ENCODE assay signal across 13 cellular contexts in genomic region chr12:89370850-89371249, GRCh38. TPM values are rescaled to one million over a fixed set of nuclear protein-coding genes. Genes with fewer than 3 reads are reported as not detected.
DNase-seq lines count a peak whose midpoint lies in the region; ATAC-seq and TF ChIP-seq lines count a peak whose summit lies in the region.
"Had no signal": no experiment of that assay in that cellular context is flagged by ENCODE, and none has a peak within 500 bp of the region (broad histone marks: within the 10 kb centered on the region; RNA-seq: fewer than 3 reads in every experiment).

No MANE protein-coding gene starts in this region.

- no peak for DNase-seq in Calu3
- peak; percentile 64 for DNase-seq in LoVo (ENCODE audit: low spot score)
- peak; percentile 99 for DNase-seq in mammary epithelial cell
- no peak for DNase-seq in NCI-H2227 (lab: John Stamatoyannopoulos, UW; ENCODE audit: unreplicated experiment)
- DNase-seq in natural killer cell treated with Interleukin-12 subunit alpha and Interleukin-12 subunit beta and Interleukin-15 and Interleukin-18, amount 100 ng/mL, for 72 hours (ENCODE audit: low spot score): no peak
- DNase-seq in NCI-H1092 treated with DMSO at 0.1 percent for 48 hours (lab: John Stamatoyannopoulos, UW): no peak
- DNase-seq in HAP-1 (ENCODE audit: low spot score in 2 of 2): no peak
- DNase-seq: CD8-positive, alpha-beta T cell; naive B cell; SHP77; stimulated activated CD4-positive, alpha-beta T cell treated with anti-CD3 and anti-CD28 coated beads, Interleukin-4, amount 100 ng/mL, for 24 hours had no signal

- H3K4me1 ChIP-seq in mammary epithelial cell (ENCODE audit: insufficient read depth, low read length) (peaks cover 76% of the 10 kb centered on the region), mesodermal cell (ENCODE audit: control insufficient read depth, insufficient read depth, low read length, poor library complexity, severe bottlenecking) (peaks cover 49% of the 10 kb centered on the region), HAP-1 (no peaks in the 10 kb centered on the region)

- peaks cover 29% of the 10 kb centered on the region for H3K36me3 Mint-ChIP-seq in Calu3 (ENCODE audit: insufficient read depth, unreplicated experiment)
- no peaks in the 10 kb centered on the region for H3K36me3 Mint-ChIP-seq in natural killer cell treated with Interleukin-12 subunit alpha and Interleukin-12 subunit beta and Interleukin-15 and Interleukin-18, amount 100 ng/mL, for 72 hours
- H3K36me3 Mint-ChIP-seq: CD8-positive, alpha-beta T cell; naive B cell had no signal

- CTCF ChIA-PET in Calu3 (lab: Charles Lee): no interaction called here
- CTCF ChIA-PET in mammary epithelial cell (lab: Charles Lee; ENCODE audit: low non-redundant PET): no interaction called here

- WGBS in mammary epithelial cell (ENCODE audit: low coverage, missing lambda C conversion rate): 0% methylated on average over 7 of the region's 7 CpGs
- WGBS in mesodermal cell (ENCODE audit: insufficient coverage in 2 of 2), 2 experiments: 93 to 100% methylated on average over 5 of the region's 7 CpGs

- no peak overlapping the region for H3K4me3 Mint-ChIP-seq in Calu3 (ENCODE audit: low read depth, unreplicated experiment)
- H3K4me3 Mint-ChIP-seq in natural killer cell treated with Interleukin-12 subunit alpha and Interleukin-12 subunit beta and Interleukin-15 and Interleukin-18, amount 100 ng/mL, for 72 hours: no peak overlapping the region
- H3K4me3 Mint-ChIP-seq: CD8-positive, alpha-beta T cell; naive B cell had no signal

- H3K36me3 ChIP-seq in mammary epithelial cell (ENCODE audit: insufficient read depth, low read length): no peaks in the 10 kb centered on the region
- H3K36me3 ChIP-seq in mesodermal cell (ENCODE audit: control insufficient read depth, insufficient read depth, low read length): no peaks in the 10 kb centered on the region
- H3K36me3 ChIP-seq in HAP-1 (replicated peaks): no peaks in the 10 kb centered on the region

- no peaks in the 10 kb centered on the region for H4K20me1 ChIP-seq in mammary epithelial cell (ENCODE audit: insufficient read depth, low read length)

- peaks cover 64% of the 10 kb centered on the region for H3K4me1 Mint-ChIP-seq in Calu3 (ENCODE audit: low read depth, unreplicated experiment)
- peaks cover 14 to 30% of the 10 kb centered on the region in 2 donors for H3K4me1 Mint-ChIP-seq in natural killer cell treated with Interleukin-12 subunit alpha and Interleukin-12 subunit beta and Interleukin-15 and Interleukin-18, amount 100 ng/mL, for 72 hours (ENCODE audit: low read depth in 2 of 2)

- intact Hi-C loops in Calu3 (cut with micrococcal nuclease; ENCODE audit: unreplicated experiment) (loop anchor here (5.0 kb wide), 1 partner anchor 86 kb away; no protein-coding TSS in a partner anchor), mammary epithelial cell (cut with micrococcal nuclease) (loop anchor here (1.0 to 5.0 kb wide), 3 partner anchors 17 to 156 kb away; partner anchors contain the start of gene POC1B)

- in situ Hi-C loops in mammary epithelial cell (cut with MboI; ENCODE audit: low sequenced_read_pairs in 2 of 2): no loop called here
- in situ Hi-C loops in HAP-1 (cut with MboI; ENCODE audit: low sequenced_read_pairs): no loop called here

- H3K79me2 ChIP-seq in mammary epithelial cell (ENCODE audit: insufficient read depth, low read length): peaks cover 4% of the 10 kb centered on the region

- H3K27ac ChIP-seq in mammary epithelial cell (ENCODE audit: insufficient read depth, low read depth, low read length) (peak overlapping the region; percentile 95), mesodermal cell (ENCODE audit: low read depth, low read length, severe bottlenecking) (peak overlapping the region; percentile 73)
- H3K27ac ChIP-seq: HL-60 had no signal

- no peak for TF ChIP-seq CTCF in Calu3 (IDR thresholded peaks at IDR 0.05; ENCODE audit: unreplicated experiment)
- no peak for TF ChIP-seq CTCF in mammary epithelial cell (conservative IDR thresholded peaks at IDR 0.05 in 1 of 2, IDR thresholded peaks at IDR 0.05 in 1 of 2; ENCODE audit: extremely low read depth in 1 of 2, insufficient read depth in 1 of 2, low read depth in 1 of 2, low read length in 2 of 2)

- no peaks in the 10 kb centered on the region for H3K9me3 Mint-ChIP-seq in Calu3 (ENCODE audit: low read depth, unreplicated experiment)
- no peaks in the 10 kb centered on the region for H3K9me3 Mint-ChIP-seq in natural killer cell treated with Interleukin-12 subunit alpha and Interleukin-12 subunit beta and Interleukin-15 and Interleukin-18, amount 100 ng/mL, for 72 hours
- H3K9me3 Mint-ChIP-seq: CD8-positive, alpha-beta T cell; naive B cell had no signal

- H3K27ac Mint-ChIP-seq in Calu3 (ENCODE audit: unreplicated experiment): peak overlapping the region; percentile 95
- no peak overlapping the region for H3K27ac Mint-ChIP-seq in natural killer cell treated with Interleukin-12 subunit alpha and Interleukin-12 subunit beta and Interleukin-15 and Interleukin-18, amount 100 ng/mL, for 72 hours
- H3K27ac Mint-ChIP-seq: CD8-positive, alpha-beta T cell had no signal

- H3K4me2 ChIP-seq in mammary epithelial cell (ENCODE audit: insufficient read depth, low read depth, low read length): peak overlapping the region; percentile 75

- H3K27me3 ChIP-seq in mammary epithelial cell (ENCODE audit: insufficient read depth, low read length) (no peaks in the 10 kb centered on the region), HAP-1 (ENCODE audit: low read depth) (0 out of 2 replicates have a peak, but pooled peaks cover 3% of the 10 kb centered on the region)

- dilution Hi-C loops in mammary epithelial cell (cut with HindIII; ENCODE audit: low sequenced_read_pairs): no loop called here

- no TSS peak for BruUV-seq in Calu3 (replicated peaks; lab: Mats Ljungman, UMichigan)
- BruUV-seq in mammary epithelial cell (replicated peaks; lab: Mats Ljungman, UMichigan): no TSS peak

- H3K9me3 ChIP-seq in mammary epithelial cell (replicated peaks; ENCODE audit: insufficient read depth, low read length) (no peaks in the 10 kb centered on the region), mesodermal cell (ENCODE audit: control insufficient read depth, low read length) (no peaks in the 10 kb centered on the region), HAP-1 (no peaks in the 10 kb centered on the region)

- peak overlapping the region; percentile 46 for H2AFZ ChIP-seq in mammary epithelial cell (ENCODE audit: low read depth, low read length)

- no peaks in the 10 kb centered on the region for H3K27me3 Mint-ChIP-seq in Calu3 (ENCODE audit: unreplicated experiment)
- H3K27me3 Mint-ChIP-seq in natural killer cell treated with Interleukin-12 subunit alpha and Interleukin-12 subunit beta and Interleukin-15 and Interleukin-18, amount 100 ng/mL, for 72 hours: no peaks in the 10 kb centered on the region
- H3K27me3 Mint-ChIP-seq: naive B cell had no signal

- H3K4me3 ChIP-seq in mammary epithelial cell (replicated peaks in 1 of 3; ENCODE audit: insufficient read depth in 1 of 3, low read depth in 2 of 3, low read length in 3 of 3): no peak overlapping the region
- no peak overlapping the region for H3K4me3 ChIP-seq in mesodermal cell (ENCODE audit: extremely low read depth, insufficient read depth, low read length, poor library complexity, severe bottlenecking)
- no peak overlapping the region for H3K4me3 ChIP-seq in HAP-1

- H3K9ac ChIP-seq in mammary epithelial cell (ENCODE audit: insufficient read depth, low read length): peak overlapping the region; percentile 73

- no peak for ATAC-seq in natural killer cell treated with Interleukin-12 subunit alpha and Interleukin-12 subunit beta and Interleukin-15 and Interleukin-18, amount 100 ng/mL, for 72 hours
- ATAC-seq: CD8-positive, alpha-beta T cell had no signal

RNA-seq across cellular contexts. Expression of gene DUSP6, which starts 18.5 kb away (rescaled TPM):
- total RNA-seq in Calu3 (2022) (108 TPM in 2 replicates), mammary epithelial cell (100 to 1,000 TPM; 190 to 291 TPM)
- polyA plus RNA-seq in mammary epithelial cell: 367 TPM
- 673 TPM for polyA minus RNA-seq in mammary epithelial cell
- polyA plus RNA-seq in mesodermal cell (2013, experiment 1 of 2): 378 TPM
- 304 TPM for polyA plus RNA-seq in mesodermal cell (2013, experiment 2 of 2)
- total RNA-seq in natural killer cell treated with Interleukin-12 subunit alpha and Interleukin-12 subunit beta and Interleukin-15 and Interleukin-18, amount 100 ng/mL, for 72 hours: 10 to 100 TPM; 49.4 to 65.9 TPM

Comparison
In these comparisons a context has a peak if more than half of its experiments do, and no peak if none do; other contexts are left out.
1. DNase-seq: peak in LoVo (single experiment) and mammary epithelial cell (single experiment); none in Calu3 (single experiment), NCI-H2227 (single experiment), natural killer cell treated with Interleukin-12 subunit alpha and Interleukin-12 subunit beta and Interleukin-15 and Interleukin-18, amount 100 ng/mL, for 72 hours (single experiment), NCI-H1092 treated with DMSO at 0.1 percent for 48 hours (single experiment) and HAP-1 (0 of 2).